Comparison of ENCODE assay signal across 16 cellular contexts in genomic region chr5:55104036-55104767, GRCh38. TPM values are rescaled to one million over a fixed set of nuclear protein-coding genes. Genes with fewer than 3 reads are reported as not detected.
DNase-seq lines count a peak whose midpoint lies in the region; ATAC-seq, FAIRE-seq and TF ChIP-seq lines count a peak whose summit lies in the region.
"Had no signal": no experiment of that assay in that cellular context is flagged by ENCODE, and none has a peak within 500 bp of the region (broad histone marks: within the 10 kb centered on the region; RNA-seq: fewer than 3 reads in every experiment).

No MANE protein-coding gene starts in this region.

- intact Hi-C loops in CD8-positive, alpha-beta T cell (cut with DNase I, micrococcal nuclease) = loop anchor here (5.0 kb wide), 3 partner anchors 42 to 162 kb away; partner anchors contain the start of gene GZMK (in 1 of the 2)
- intact Hi-C loops in sigmoid colon (cut with DNase I) = no loop called here

- no peak for TF ChIP-seq CTCF in CD8-positive, alpha-beta T cell (IDR thresholded peaks at IDR 0.05)
- TF ChIP-seq CTCF in HEK293 (tag by site-specific recombination; IDR thresholded peaks at IDR 0.05) (no peak), MM.1S (IDR thresholded peaks at IDR 0.05; ENCODE audit: low read length) (no peak), sigmoid colon (IDR thresholded peaks at IDR 0.05) (no peak)

- no peak for DNase-seq in CD8-positive, alpha-beta T cell
- no peak for DNase-seq in activated naive CD8-positive, alpha-beta T cell treated with anti-CD3 and anti-CD28 coated beads for 36 hours
- DNase-seq in myocyte (ENCODE audit: low read depth) (peak; percentile 18), SW 1271 (lab: John Stamatoyannopoulos, UW) (no peak), frontal cortex (ENCODE audit: low spot score in 2 of 2) (no peak), MM.1S (no peak), sigmoid colon (no peak)
- DNase-seq: activated naive CD4-positive, alpha-beta T cell treated with Interleukin-2 at 50 U/mL for 16 hours; central memory CD4-positive, alpha-beta T cell; erythroblast; NCI-H1092; NCI-H226; OCI-M1; small intestine; substantia nigra had no signal

- H3K9me3 Mint-ChIP-seq in CD8-positive, alpha-beta T cell = peaks cover 4% of the 10 kb centered on the region
- peaks cover 16% of the 10 kb centered on the region for H3K9me3 Mint-ChIP-seq in activated naive CD8-positive, alpha-beta T cell treated with anti-CD3 and anti-CD28 coated beads for 36 hours

- H3K79me2 ChIP-seq in MM.1S (ENCODE audit: low read length) = no peaks in the 10 kb centered on the region

- no peak overlapping the region for H2AFZ ChIP-seq in MM.1S (ENCODE audit: low read length)

- H3K9me3 ChIP-seq in CD8-positive, alpha-beta T cell (ENCODE audit: low read length) = no peaks in the 10 kb centered on the region
- H3K9me3 ChIP-seq in HEK293 (ENCODE audit: control insufficient read depth, insufficient read depth, low read depth, low read length) = no peaks in the 10 kb centered on the region
- H3K9me3 ChIP-seq in MM.1S (replicated peaks; ENCODE audit: insufficient read depth, low read length) = no peaks in the 10 kb centered on the region
- no peaks in the 10 kb centered on the region for H3K9me3 ChIP-seq in sigmoid colon

- no peak for TF ChIP-seq EP300 in sigmoid colon (IDR thresholded peaks at IDR 0.05)

- no peaks in the 10 kb centered on the region for H3K27me3 Mint-ChIP-seq in CD8-positive, alpha-beta T cell (ENCODE audit: low read depth)
- peaks cover 2% of the 10 kb centered on the region for H3K27me3 Mint-ChIP-seq in activated naive CD8-positive, alpha-beta T cell treated with anti-CD3 and anti-CD28 coated beads for 36 hours

- peak overlapping the region; percentile 80 for H3K4me3 Mint-ChIP-seq in CD8-positive, alpha-beta T cell
- H3K4me3 Mint-ChIP-seq in activated naive CD8-positive, alpha-beta T cell treated with anti-CD3 and anti-CD28 coated beads for 36 hours = peak overlapping the region; percentile 5

- no peak for FAIRE-seq in frontal cortex (lab: Jason Lieb, UNC)
- FAIRE-seq: small intestine had no signal

- H4K20me1 ChIP-seq in MM.1S (ENCODE audit: insufficient read depth, low read length) = no peaks in the 10 kb centered on the region

- peaks cover 13% of the 10 kb centered on the region for H3F3A ChIP-seq in MM.1S (ENCODE audit: insufficient read depth, low read length)

- peaks cover 27% of the 10 kb centered on the region for H3K36me3 Mint-ChIP-seq in CD8-positive, alpha-beta T cell
- peaks cover 17% of the 10 kb centered on the region for H3K36me3 Mint-ChIP-seq in activated naive CD8-positive, alpha-beta T cell treated with anti-CD3 and anti-CD28 coated beads for 36 hours

- peaks cover 75% of the 10 kb centered on the region for H3K4me1 Mint-ChIP-seq in CD8-positive, alpha-beta T cell (ENCODE audit: low read depth)
- H3K4me1 Mint-ChIP-seq in activated naive CD8-positive, alpha-beta T cell treated with anti-CD3 and anti-CD28 coated beads for 36 hours = peaks cover 39% of the 10 kb centered on the region

- H3K4me2 ChIP-seq in MM.1S (ENCODE audit: low read depth, low read length) = no peak overlapping the region

- H3K27ac Mint-ChIP-seq in CD8-positive, alpha-beta T cell = peak overlapping the region; percentile 64
- H3K27ac Mint-ChIP-seq in activated naive CD8-positive, alpha-beta T cell treated with anti-CD3 and anti-CD28 coated beads for 36 hours = no peak overlapping the region

- POLR2A ChIA-PET in CD8-positive, alpha-beta T cell (lab: Charles Lee) = interaction anchor here (1.2 to 3.9 kb wide), 6 partner anchors 11 to 160 kb away, joined by 3 to 14 read pairs (median 4); no protein-coding TSS in a partner anchor
- POLR2A ChIA-PET in HEK293 (lab: Yijun Ruan, JAX) = no interaction called here

- peak; percentile 31 for ATAC-seq in CD8-positive, alpha-beta T cell

- no peaks in the 10 kb centered on the region for H3K9me2 ChIP-seq in MM.1S (replicated peaks; ENCODE audit: insufficient read depth, low read length)

- H3K4me3 ChIP-seq in CD8-positive, alpha-beta T cell (ENCODE audit: low read depth, low read length) = peak overlapping the region; percentile 31
- no peak overlapping the region for H3K4me3 ChIP-seq in HEK293 (ENCODE audit: low read depth, low read length)
- no peak overlapping the region for H3K4me3 ChIP-seq in MM.1S (ENCODE audit: low read length)
- H3K4me3 ChIP-seq in sigmoid colon = no peak overlapping the region

- no peaks in the 10 kb centered on the region for H3K27me3 ChIP-seq in CD8-positive, alpha-beta T cell (ENCODE audit: insufficient read depth, low read length)
- H3K27me3 ChIP-seq in MM.1S (replicated peaks; ENCODE audit: insufficient read depth, low read length) = peaks cover 31% of the 10 kb centered on the region
- H3K27me3 ChIP-seq in sigmoid colon = no peaks in the 10 kb centered on the region

- CTCF ChIA-PET in CD8-positive, alpha-beta T cell (lab: Charles Lee) = interaction anchor here (0.6 to 3.0 kb wide), 20 partner anchors 9 to 276 kb away, joined by 3 to 51 read pairs (median 4); partner anchors contain the start of genes GPX8 and GZMK
- CTCF ChIA-PET in HEK293 (lab: Yijun Ruan, JAX) = interaction anchor here (1.9 kb wide), 1 partner anchor 160 kb away, joined by 8 read pairs; no protein-coding TSS in a partner anchor

- no peak overlapping the region for H3K27ac ChIP-seq in CD8-positive, alpha-beta T cell (ENCODE audit: low read depth, low read length)
- H3K27ac ChIP-seq in HEK293 (ENCODE audit: extremely low read depth, low read depth, low read length) (no peak overlapping the region), MM.1S (ENCODE audit: low read length) (no peak overlapping the region), sigmoid colon (no peak overlapping the region)

- H3K4me1 ChIP-seq in CD8-positive, alpha-beta T cell (ENCODE audit: insufficient read depth, low read length) = peaks cover 44% of the 10 kb centered on the region
- H3K4me1 ChIP-seq in HEK293 (ENCODE audit: control insufficient read depth, insufficient read depth, low read length) (no peaks in the 10 kb centered on the region), MM.1S (ENCODE audit: low read length) (peaks cover 10% of the 10 kb centered on the region), sigmoid colon (no peaks in the 10 kb centered on the region)

- no peak overlapping the region for H3K9ac ChIP-seq in MM.1S (ENCODE audit: low read length)

- no peak for TF ChIP-seq POLR2A in sigmoid colon (IDR thresholded peaks at IDR 0.05)

- WGBS in sigmoid colon, 2 donors = 85 to 87% methylated on average over 2 of the region's 2 CpGs

- no peaks in the 10 kb centered on the region for H3K36me3 ChIP-seq in CD8-positive, alpha-beta T cell (ENCODE audit: insufficient read depth, low read length)
- H3K36me3 ChIP-seq in HEK293 (ENCODE audit: control insufficient read depth in 2 of 2, insufficient read depth in 1 of 2, low read length in 2 of 2) (no peaks in the 10 kb centered on the region), MM.1S (replicated peaks; ENCODE audit: insufficient read depth, low read length) (no peaks in the 10 kb centered on the region), sigmoid colon (no peaks in the 10 kb centered on the region)

TF ChIP-seq in HEK293, 187 proteins besides CTCF, POLR2A, EP300 and RAD21:
- TF ChIP-seq PRDM10 (tag by site-specific recombination; IDR thresholded peaks at IDR 0.05) (0 out of 2 replicates have a peak, but pooled peaks have one; percentile 17), ZNF558 (tag by site-specific recombination; IDR thresholded peaks at IDR 0.05) (no peak)

RNA-seq across cellular contexts. Expression of gene GZMA, which starts 1.8 kb away (rescaled TPM):
- 10 to 100 TPM; 13.4 to 13.6 TPM for total RNA-seq in CD8-positive, alpha-beta T cell
- 1 to 10 TPM in 1 of 2 experiments, under 1 TPM in 1; 0.66 to 1.6 TPM for total RNA-seq in activated naive CD8-positive, alpha-beta T cell treated with anti-CD3 and anti-CD28 coated beads for 36 hours
- total RNA-seq in myocyte = not detected in 2 replicates
- not detected for polyA plus RNA-seq in myocyte (2012)
- total RNA-seq in frontal cortex = 0.41 TPM
- total RNA-seq in sigmoid colon = 1 to 10 TPM in 1 of 4 donors, not detected in 3; 1.1 TPM
- polyA plus RNA-seq in sigmoid colon = 10 to 100 TPM in 1 of 3 donors, 1 to 10 TPM in 2; 4.2 to 15.0 (median 8.0) TPM

RNA-seq across cellular contexts. Expression of gene GPX8, which starts 55.8 kb away (rescaled TPM):
- not detected for total RNA-seq in CD8-positive, alpha-beta T cell
- not detected for total RNA-seq in activated naive CD8-positive, alpha-beta T cell treated with anti-CD3 and anti-CD28 coated beads for 36 hours
- total RNA-seq in myocyte (83.7 and 90.6 TPM in 2 replicates), frontal cortex (1.2 TPM), sigmoid colon (10 to 100 TPM; 14.2 to 20.8 (median 16.2) TPM)
- 88.5 TPM for polyA plus RNA-seq in myocyte (2012)
- polyA plus RNA-seq in sigmoid colon = 1 to 10 TPM; 1.8 to 8.9 (median 7.2) TPM

Comparison
In these comparisons a context has a peak if more than half of its experiments do, and no peak if none do; other contexts are left out.
1. RNA of gene GZMA, which starts 1.8 kb away (total RNA-seq): 13.4 to 13.6 TPM in CD8-positive, alpha-beta T cell; 0.66 to 1.6 TPM in activated naive CD8-positive, alpha-beta T cell treated with anti-CD3 and anti-CD28 coated beads for 36 hours, 0.41 TPM in frontal cortex (single experiment), 1.1 TPM in sigmoid colon and not detected in myocyte; every median in the first group is over 4 times any median in the second.